8 cellular contexts compared by ENCODE assay signal in the genomic region with DNA sequence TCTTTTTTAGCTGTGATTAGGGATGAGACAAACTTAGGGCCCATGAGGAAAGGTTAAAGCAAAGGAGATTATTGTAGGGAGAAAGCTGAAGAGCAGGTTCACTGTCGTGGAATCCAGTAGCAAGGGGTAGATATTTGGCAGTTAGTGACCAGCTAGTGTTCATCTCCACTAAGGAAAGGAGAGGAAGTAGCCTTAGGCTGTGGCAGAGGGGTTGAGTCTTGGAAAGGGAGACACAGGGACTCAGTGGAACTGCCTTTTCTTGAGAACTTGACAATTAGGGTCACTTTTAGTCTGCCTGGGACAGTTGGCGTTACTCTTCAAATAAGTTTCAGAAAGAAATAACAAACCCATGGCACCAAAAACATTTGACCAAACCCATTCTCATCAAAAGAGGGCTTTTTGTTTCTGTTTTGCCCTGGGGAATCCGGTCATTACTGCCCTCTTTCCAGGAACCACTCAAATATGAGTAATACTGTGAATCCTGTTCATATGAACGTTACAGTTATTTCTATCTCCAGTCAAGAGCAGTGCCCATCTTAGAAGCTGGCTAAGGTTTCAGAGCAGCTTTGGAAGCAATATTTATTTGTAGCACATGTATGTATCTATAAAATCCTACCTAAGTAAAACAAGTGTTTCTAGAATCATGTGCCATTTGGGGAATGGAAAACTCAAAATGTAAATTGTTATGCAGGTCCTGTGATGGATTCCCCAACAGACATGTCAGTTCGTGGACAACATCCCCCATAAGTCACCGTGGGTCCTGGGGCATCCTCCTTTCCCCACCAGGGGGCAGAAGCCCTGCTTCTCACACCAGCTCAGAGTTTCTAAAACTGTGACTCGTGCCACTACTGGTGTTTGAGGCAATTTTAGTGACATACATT.
A peak's percentile ranks its signal among the peaks of the same experiment; 100 is the strongest.
DNase-seq lines count a peak whose midpoint lies in the region; ATAC-seq lines count a peak whose summit lies in the region.

No MANE protein-coding gene starts in this region.

- ATAC-seq in GM19463 (IDR thresholded peaks at IDR 0.05; ENCODE audit: unreplicated experiment) = peak; percentile 73

- intact Hi-C loops in posterior vena cava (cut with DNase I) = loop anchor here in 1 of 2 donors (5.0 kb wide), 1 partner anchor 449 kb away; no protein-coding TSS in a partner anchor

- H3K9me3 ChIP-seq in MG63 = no peaks in the 10 kb centered on the region

- H3K36me3 ChIP-seq in MG63 = no peaks in the 10 kb centered on the region

- no peaks in the 10 kb centered on the region for H3K27me3 ChIP-seq in MG63

- DNase-seq in CMK (ENCODE audit: low read depth) = peak; percentile 9
- peak; percentile 12 for DNase-seq in MG63
- DNase-seq in activated CD4-positive, CD25-positive, alpha-beta regulatory T cell treated with anti-CD3 and anti-CD28 coated beads, Interleukin-2, amount 50 U/mL, for 72 hours = peak; percentile 50
- DNase-seq in effector CD8-positive, alpha-beta T cell (lab: John Stamatoyannopoulos, UW) = peak; percentile 16
- peak; percentile 11 for DNase-seq in renal cortical epithelial cell (ENCODE audit: low read depth)
- no peak for DNase-seq in posterior vena cava (ENCODE audit: low spot score)
- DNase-seq in Ammon's horn (ENCODE audit: low spot score) = no peak

- H3K4me3 ChIP-seq in MG63 = no peak overlapping the region

Comparison
In these comparisons a context has a peak if more than half of its experiments do, and no peak if none do; other contexts are left out.
1. DNase-seq: peak in CMK (single experiment), MG63 (single experiment), activated CD4-positive, CD25-positive, alpha-beta regulatory T cell treated with anti-CD3 and anti-CD28 coated beads, Interleukin-2, amount 50 U/mL, for 72 hours (single experiment), effector CD8-positive, alpha-beta T cell (single experiment) and renal cortical epithelial cell (single experiment); none in posterior vena cava (single experiment) and Ammon's horn (single experiment).